In genomic region chr9:109906766-109907382, GRCh38 we compare ENCODE assay signal across 9 cellular contexts.
DNase-seq lines count a peak whose midpoint lies in the region; ATAC-seq and TF ChIP-seq lines count a peak whose summit lies in the region.
"Had no signal": no experiment of that assay in that cellular context is flagged by ENCODE, and none has a peak within 500 bp of the region (broad histone marks: within the 10 kb centered on the region; RNA-seq: fewer than 3 reads in every experiment).

No MANE protein-coding gene starts in this region.

- no peaks in the 10 kb centered on the region for H3K4me1 ChIP-seq in breast epithelium

- H3K36me3 Mint-ChIP-seq in activated T-helper 17 cell treated with anti-CD3 and anti-CD28 coated beads, Interleukin-2, amount 50 U/mL, for 72 hours (ENCODE audit: low read depth), result no peaks in the 10 kb centered on the region
- H3K36me3 Mint-ChIP-seq in endothelial cell (ENCODE audit: low read depth, unreplicated experiment), result no peaks in the 10 kb centered on the region

- H3K4me1 Mint-ChIP-seq in activated T-helper 17 cell treated with anti-CD3 and anti-CD28 coated beads, Interleukin-2, amount 50 U/mL, for 72 hours, result peaks cover 8% of the 10 kb centered on the region
- H3K4me1 Mint-ChIP-seq in endothelial cell (ENCODE audit: unreplicated experiment), result peaks cover 15% of the 10 kb centered on the region

- H3K36me3 ChIP-seq in breast epithelium, result no peaks in the 10 kb centered on the region

- H3K27ac Mint-ChIP-seq in activated T-helper 17 cell treated with anti-CD3 and anti-CD28 coated beads, Interleukin-2, amount 50 U/mL, for 72 hours, result peak overlapping the region; percentile 25
- H3K27ac Mint-ChIP-seq in endothelial cell (ENCODE audit: unreplicated experiment), result no peak overlapping the region
- H3K27ac Mint-ChIP-seq: effector memory CD8-positive, alpha-beta T cell had no signal

- H3K9me3 ChIP-seq in breast epithelium, result no peaks in the 10 kb centered on the region

- TF ChIP-seq POLR2A in breast epithelium (IDR thresholded peaks at IDR 0.05), result no peak

- TF ChIP-seq CTCF in endothelial cell (IDR thresholded peaks at IDR 0.05; ENCODE audit: unreplicated experiment) (no peak), breast epithelium (IDR thresholded peaks at IDR 0.05) (no peak)

- ATAC-seq in GM18873 (IDR thresholded peaks at IDR 0.05; ENCODE audit: low FRiP score, unreplicated experiment) (peak; percentile 4), HG02938 (IDR thresholded peaks at IDR 0.05; ENCODE audit: unreplicated experiment) (peak; percentile 7)
- no peak for ATAC-seq in activated T-helper 17 cell treated with anti-CD3 and anti-CD28 coated beads, Interleukin-2, amount 50 U/mL, for 72 hours (replicated peaks)
- ATAC-seq: effector memory CD8-positive, alpha-beta T cell had no signal

- H3K9me3 Mint-ChIP-seq in activated T-helper 17 cell treated with anti-CD3 and anti-CD28 coated beads, Interleukin-2, amount 50 U/mL, for 72 hours, result no peaks in the 10 kb centered on the region
- no peaks in the 10 kb centered on the region for H3K9me3 Mint-ChIP-seq in endothelial cell (ENCODE audit: unreplicated experiment)
- H3K9me3 Mint-ChIP-seq: effector memory CD8-positive, alpha-beta T cell had no signal

- DNase-seq in non-pigmented ciliary epithelial cell (ENCODE audit: low read depth) (peak; percentile 27), inferior parietal cortex (ENCODE audit: extremely low spot score) (no peak), endothelial cell (ENCODE audit: low spot score) (no peak), breast epithelium (ENCODE audit: low spot score in 2 of 2) (no peak), DMS79 (lab: John Stamatoyannopoulos, UW) (no peak)
- DNase-seq: effector memory CD8-positive, alpha-beta T cell had no signal

- no peak overlapping the region for H3K4me3 ChIP-seq in breast epithelium

- H3K27ac ChIP-seq in breast epithelium, result peak overlapping the region in 1 of 2 donors; percentile 75

- H3K27me3 Mint-ChIP-seq in activated T-helper 17 cell treated with anti-CD3 and anti-CD28 coated beads, Interleukin-2, amount 50 U/mL, for 72 hours, result peaks cover 4% of the 10 kb centered on the region
- peaks cover 3% of the 10 kb centered on the region for H3K27me3 Mint-ChIP-seq in endothelial cell (ENCODE audit: unreplicated experiment)

- no peaks in the 10 kb centered on the region for H3K27me3 ChIP-seq in breast epithelium

- no peak overlapping the region for H3K4me3 Mint-ChIP-seq in activated T-helper 17 cell treated with anti-CD3 and anti-CD28 coated beads, Interleukin-2, amount 50 U/mL, for 72 hours
- no peak overlapping the region for H3K4me3 Mint-ChIP-seq in endothelial cell (ENCODE audit: unreplicated experiment)
- H3K4me3 Mint-ChIP-seq: effector memory CD8-positive, alpha-beta T cell had no signal

- intact Hi-C loops in breast epithelium (cut with DNase I; ENCODE audit: low total_unique reads), result no loop called here
